In the genomic region with DNA sequence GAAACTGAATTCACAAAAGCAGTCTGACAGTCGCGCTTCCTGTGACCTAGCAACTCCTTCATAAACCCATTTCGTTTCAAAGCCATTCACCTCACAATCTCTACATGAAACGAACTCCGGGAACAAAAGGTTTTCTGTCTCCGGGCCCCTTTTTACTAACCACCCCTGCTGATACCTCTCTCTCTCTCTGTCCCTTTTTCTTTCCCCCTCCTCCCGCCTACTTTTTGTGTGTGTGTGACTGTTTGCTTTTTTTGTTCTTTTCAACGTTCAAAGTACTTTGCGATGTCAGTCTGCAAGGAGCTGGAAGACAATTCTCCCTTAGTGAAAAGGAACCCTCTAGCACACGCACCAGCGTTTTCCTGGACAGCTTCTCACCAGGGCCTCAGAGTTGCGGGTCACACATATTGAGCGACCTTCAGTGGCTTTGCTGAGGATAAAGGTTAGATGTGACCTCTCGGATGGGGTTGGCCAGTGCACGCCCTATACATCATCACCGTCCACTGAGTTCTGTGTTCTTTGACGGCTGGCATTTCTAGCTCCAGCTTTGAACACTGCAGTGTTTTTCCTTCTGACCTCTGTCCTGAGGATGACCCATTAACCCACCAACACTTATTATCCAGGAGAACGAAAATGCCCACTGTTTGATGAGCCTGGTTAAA, we compare ENCODE assay signal across 8 cellular contexts. TPM values are rescaled to one million over a fixed set of nuclear protein-coding genes. Genes with fewer than 3 reads are reported as not detected.
DNase-seq lines count a peak whose midpoint lies in the region; ATAC-seq and TF ChIP-seq lines count a peak whose summit lies in the region.

No MANE protein-coding gene starts in this region.

- H3K36me3 ChIP-seq in CD4-positive, CD25-positive, alpha-beta regulatory T cell (ENCODE audit: control insufficient read depth, insufficient read depth, low read length), result no peaks in the 10 kb centered on the region
- H3K36me3 ChIP-seq in lung (ENCODE audit: control insufficient read depth in 2 of 2, insufficient read depth in 2 of 2, low read length in 2 of 2), result no peaks in the 10 kb centered on the region
- H3K36me3 ChIP-seq in urinary bladder (ENCODE audit: insufficient read depth), result no peaks in the 10 kb centered on the region

- peak overlapping the region; percentile 87 to 96 (median 94) for H3K4me3 Mint-ChIP-seq in CD4-positive, CD25-positive, alpha-beta regulatory T cell
- peak overlapping the region; percentile 81 for H3K4me3 Mint-ChIP-seq in central memory CD8-positive, alpha-beta T cell

- 18 to 23% methylated on average over 18 of the region's 18 CpGs for WGBS in lung, 2 donors
- 23% methylated on average over 18 of the region's 18 CpGs for WGBS in urinary bladder

- H3K4me1 ChIP-seq in CD4-positive, CD25-positive, alpha-beta regulatory T cell (ENCODE audit: control insufficient read depth, insufficient read depth, low read length, poor library complexity, severe bottlenecking), result peaks cover 47% of the 10 kb centered on the region
- H3K4me1 ChIP-seq in lung (ENCODE audit: control insufficient read depth in 2 of 2, insufficient read depth in 2 of 2, low read length in 2 of 2), result peaks cover 0 to 9% of the 10 kb centered on the region in 2 donors
- H3K4me1 ChIP-seq in urinary bladder (ENCODE audit: insufficient read depth), result no peaks in the 10 kb centered on the region

- peaks cover 43 to 76% (median 59%) of the 10 kb centered on the region in 4 donors for H3K4me1 Mint-ChIP-seq in CD4-positive, CD25-positive, alpha-beta regulatory T cell
- peaks cover 67% of the 10 kb centered on the region for H3K4me1 Mint-ChIP-seq in central memory CD8-positive, alpha-beta T cell

- peak overlapping the region; percentile 96 to 99 (median 97) for H3K27ac Mint-ChIP-seq in CD4-positive, CD25-positive, alpha-beta regulatory T cell
- peak overlapping the region; percentile 95 for H3K27ac Mint-ChIP-seq in central memory CD8-positive, alpha-beta T cell (ENCODE audit: low read depth)

- H3K27me3 Mint-ChIP-seq in CD4-positive, CD25-positive, alpha-beta regulatory T cell, result no peaks in the 10 kb centered on the region
- no peaks in the 10 kb centered on the region for H3K27me3 Mint-ChIP-seq in central memory CD8-positive, alpha-beta T cell

- peak overlapping the region; percentile 95 for H3K4me3 ChIP-seq in CD4-positive, CD25-positive, alpha-beta regulatory T cell (ENCODE audit: low read depth, low read length)
- H3K4me3 ChIP-seq in lung (peak overlapping the region; percentile 22), urinary bladder (ENCODE audit: low read depth, low read length) (peak overlapping the region; percentile 40)

- no peaks in the 10 kb centered on the region for H3K27me3 ChIP-seq in CD4-positive, CD25-positive, alpha-beta regulatory T cell (ENCODE audit: control insufficient read depth, insufficient read depth, low read length)
- H3K27me3 ChIP-seq in lung (ENCODE audit: control insufficient read depth, insufficient read depth), result no peaks in the 10 kb centered on the region

- no peaks in the 10 kb centered on the region for H3K9me3 Mint-ChIP-seq in CD4-positive, CD25-positive, alpha-beta regulatory T cell
- no peaks in the 10 kb centered on the region for H3K9me3 Mint-ChIP-seq in central memory CD8-positive, alpha-beta T cell

- ATAC-seq in CD4-positive, CD25-positive, alpha-beta regulatory T cell (ENCODE audit: low read depth in 2 of 2), result peak; percentile 11 to 26
- ATAC-seq in GM21390 (IDR thresholded peaks at IDR 0.05; ENCODE audit: unreplicated experiment), result peak; percentile 28
- ATAC-seq in central memory CD8-positive, alpha-beta T cell (replicated peaks; ENCODE audit: extremely low read depth, poor library complexity, severe bottlenecking), result peak; percentile 29
- peak; percentile 1 for ATAC-seq in lung (ENCODE audit: insufficient read depth, low FRiP score)

- DNase-seq in CD4-positive, CD25-positive, alpha-beta regulatory T cell, result no peak
- DNase-seq in NCI-H69 (lab: John Stamatoyannopoulos, UW) (peak; percentile 74), lung (ENCODE audit: low spot score) (no peak), activated gamma-delta T cell treated with Interleukin-2 at 50 U/mL for 16 hours (no peak), A172 (ENCODE audit: low spot score) (no peak)
- no peak for DNase-seq in central memory CD8-positive, alpha-beta T cell (ENCODE audit: low spot score in 2 of 2)

- peak overlapping the region; percentile 93 for H3K27ac ChIP-seq in CD4-positive, CD25-positive, alpha-beta regulatory T cell (ENCODE audit: insufficient read depth, low read length, poor library complexity, severe bottlenecking)
- H3K27ac ChIP-seq in lung (ENCODE audit: low read depth in 1 of 2, low read length in 1 of 2), result peak overlapping the region; percentile 70 to 98
- H3K27ac ChIP-seq in urinary bladder (ENCODE audit: low read depth), result peak overlapping the region; percentile 81

- H3K36me3 Mint-ChIP-seq in CD4-positive, CD25-positive, alpha-beta regulatory T cell, result peaks cover 4% of the 10 kb centered on the region
- H3K36me3 Mint-ChIP-seq in central memory CD8-positive, alpha-beta T cell (ENCODE audit: insufficient read depth), result peaks cover 14% of the 10 kb centered on the region

- no peaks in the 10 kb centered on the region for H3K9me3 ChIP-seq in CD4-positive, CD25-positive, alpha-beta regulatory T cell (ENCODE audit: control insufficient read depth in 2 of 2, low read length in 2 of 2)
- H3K9me3 ChIP-seq in lung (ENCODE audit: control insufficient read depth in 2 of 2, insufficient read depth in 1 of 2, low read length in 1 of 2), result no peaks in the 10 kb centered on the region

- no peak for TF ChIP-seq CTCF in lung (IDR thresholded peaks at IDR 0.05; ENCODE audit: control extremely low read depth, extremely low read depth)

RNA-seq across cellular contexts. Expression of a gene that starts 0.6 kb away (rescaled TPM):
- 104 TPM for total RNA-seq in CD4-positive, CD25-positive, alpha-beta regulatory T cell
- polyA plus RNA-seq in CD4-positive, CD25-positive, alpha-beta regulatory T cell, result 10 to 100 TPM; 18.1 to 21.5 (median 19.9) TPM
- 100 to 1,000 TPM; 149 to 158 TPM for total RNA-seq in lung
- 100 to 1,000 TPM in 1 of 2 donors, 10 to 100 TPM in 1; 28.2 to 101 TPM for polyA plus RNA-seq in lung
- total RNA-seq in urinary bladder, result 49.5 TPM
- polyA plus RNA-seq in urinary bladder, result 25.7 TPM
- total RNA-seq in A172 (2014; rRNA removed; shearing (Covaris generic)), result 13.3 and 18.3 TPM in 2 replicates

Comparison
In these comparisons a context has a peak if more than half of its experiments do, and no peak if none do; other contexts are left out.
1. H3K4me3 ChIP-seq: peak in every context shown above with its lines; median percentile 95 in CD4-positive, CD25-positive, alpha-beta regulatory T cell; 40 in urinary bladder; 22 in lung.